In the genomic region with DNA sequence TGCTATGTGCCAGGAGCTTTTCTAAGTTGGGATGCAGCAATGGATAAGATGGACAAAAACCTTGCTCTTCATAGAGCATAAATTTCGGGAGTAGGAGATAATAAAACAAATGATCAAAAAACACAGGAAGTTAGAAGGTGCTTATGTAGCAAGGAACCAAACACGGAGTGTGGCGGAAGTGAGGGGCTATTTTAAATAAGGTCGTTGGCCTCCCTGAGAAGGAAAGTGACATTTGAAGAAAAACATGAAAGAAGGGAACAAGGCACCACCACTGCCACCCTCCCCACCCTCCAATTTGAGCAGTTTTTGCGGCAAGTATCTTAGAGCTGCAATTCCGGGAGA, we compare ENCODE assay signal across 16 cellular contexts. TPM values are rescaled to one million over a fixed set of nuclear protein-coding genes. Genes with fewer than 3 reads are reported as not detected.
DNase-seq lines count a peak whose midpoint lies in the region; ATAC-seq and TF ChIP-seq lines count a peak whose summit lies in the region.
"Had no signal": no experiment of that assay in that cellular context is flagged by ENCODE, and none has a peak within 500 bp of the region (broad histone marks: within the 10 kb centered on the region; RNA-seq: fewer than 3 reads in every experiment).

No MANE protein-coding gene starts in this region.

- H3K36me3 Mint-ChIP-seq in activated CD4-positive, alpha-beta T cell treated with anti-CD3 and anti-CD28 coated beads for 36 hours (ENCODE audit: low read depth), result no peaks in the 10 kb centered on the region
- H3K36me3 Mint-ChIP-seq in activated naive CD8-positive, alpha-beta T cell treated with anti-CD3 and anti-CD28 coated beads, Interleukin-2, amount 10 ng/mL, durations not matched to agents 7 days and 5 days, result peaks cover 3% of the 10 kb centered on the region
- H3K36me3 Mint-ChIP-seq in nephron progenitor cell (ENCODE audit: low read depth), result no peaks in the 10 kb centered on the region

- POLR2A ChIA-PET in activated CD4-positive, alpha-beta T cell treated with anti-CD3 and anti-CD28 coated beads for 36 hours (lab: Charles Lee), result interaction anchor here (0.5 kb wide), 1 partner anchor 349 kb away, joined by 3 read pairs; no protein-coding TSS in a partner anchor
- POLR2A ChIA-PET in activated naive CD8-positive, alpha-beta T cell treated with anti-CD3 and anti-CD28 coated beads, Interleukin-2, amount 10 ng/mL, durations not matched to agents 7 days and 5 days (lab: Charles Lee), result no interaction called here

- no peaks in the 10 kb centered on the region for H3K27me3 ChIP-seq in Loucy (ENCODE audit: insufficient read depth, low read length, poor library complexity, severe bottlenecking)

- no peaks in the 10 kb centered on the region for H3K79me2 ChIP-seq in Loucy (ENCODE audit: insufficient read depth, low read length)

- H4K20me1 ChIP-seq in Loucy (ENCODE audit: insufficient read depth, low read length, poor library complexity, severe bottlenecking), result no peaks in the 10 kb centered on the region

- no peak overlapping the region for H3K27ac Mint-ChIP-seq in activated CD4-positive, alpha-beta T cell treated with anti-CD3 and anti-CD28 coated beads for 36 hours
- peak overlapping the region; percentile 80 for H3K27ac Mint-ChIP-seq in activated naive CD8-positive, alpha-beta T cell treated with anti-CD3 and anti-CD28 coated beads, Interleukin-2, amount 10 ng/mL, durations not matched to agents 7 days and 5 days
- H3K27ac Mint-ChIP-seq in nephron progenitor cell, result no peak overlapping the region

- peak overlapping the region; percentile 99 for H3K4me2 ChIP-seq in Loucy (ENCODE audit: low read depth, low read length, poor library complexity, severe bottlenecking)
- H3K4me2 ChIP-seq: smooth muscle cell had no signal

- H3K27me3 Mint-ChIP-seq in activated CD4-positive, alpha-beta T cell treated with anti-CD3 and anti-CD28 coated beads for 36 hours, result peaks cover 52% of the 10 kb centered on the region
- H3K27me3 Mint-ChIP-seq in activated naive CD8-positive, alpha-beta T cell treated with anti-CD3 and anti-CD28 coated beads, Interleukin-2, amount 10 ng/mL, durations not matched to agents 7 days and 5 days, result peaks cover 74% of the 10 kb centered on the region
- H3K27me3 Mint-ChIP-seq in nephron progenitor cell (ENCODE audit: low read depth, poor library complexity), result peaks cover 83% of the 10 kb centered on the region

- no peaks in the 10 kb centered on the region for H3K36me3 ChIP-seq in Loucy (ENCODE audit: insufficient read depth, low read length)
- H3K36me3 ChIP-seq: ovary, suprapubic skin had no signal

- TF ChIP-seq CTCF in Loucy (conservative IDR thresholded peaks at IDR 0.05; ENCODE audit: low read length), result no peak
- no peak for TF ChIP-seq CTCF in nephron progenitor cell (IDR thresholded peaks at IDR 0.05)

- CTCF ChIA-PET in activated CD4-positive, alpha-beta T cell treated with anti-CD3 and anti-CD28 coated beads for 36 hours (lab: Charles Lee), result interaction anchor here (1.4 to 1.7 kb wide), 3 partner anchors 10 to 41 kb away, joined by 3 to 6 read pairs (median 5); no protein-coding TSS in a partner anchor

- H3K4me3 ChIP-seq in Loucy (ENCODE audit: low read length, poor library complexity, severe bottlenecking), result peak overlapping the region; percentile 71
- H3K4me3 ChIP-seq: ovary, SK-N-MC, smooth muscle cell had no signal

- peak overlapping the region; percentile 88 for H2AFZ ChIP-seq in Loucy (ENCODE audit: low read length)

- intact Hi-C loops in activated CD4-positive, alpha-beta T cell treated with anti-CD3 and anti-CD28 coated beads for 36 hours (cut with DNase I, micrococcal nuclease), result no loop called here

- H3K9me2 ChIP-seq in Loucy (replicated peaks; ENCODE audit: low read depth, low read length), result no peaks in the 10 kb centered on the region

- ATAC-seq in activated CD4-positive, alpha-beta T cell treated with anti-CD3 and anti-CD28 coated beads for 36 hours, result no peak
- no peak for ATAC-seq in activated naive CD8-positive, alpha-beta T cell treated with anti-CD3 and anti-CD28 coated beads, Interleukin-2, amount 10 ng/mL, durations not matched to agents 7 days and 5 days (ENCODE audit: low read depth)
- ATAC-seq: foreskin keratinocyte had no signal

- no peaks in the 10 kb centered on the region for H3K9me3 Mint-ChIP-seq in activated CD4-positive, alpha-beta T cell treated with anti-CD3 and anti-CD28 coated beads for 36 hours (ENCODE audit: low read depth)
- no peaks in the 10 kb centered on the region for H3K9me3 Mint-ChIP-seq in activated naive CD8-positive, alpha-beta T cell treated with anti-CD3 and anti-CD28 coated beads, Interleukin-2, amount 10 ng/mL, durations not matched to agents 7 days and 5 days
- peaks cover 3% of the 10 kb centered on the region for H3K9me3 Mint-ChIP-seq in nephron progenitor cell

- no peaks in the 10 kb centered on the region for H3F3A ChIP-seq in Loucy (ENCODE audit: low read depth)

- no peak for DNase-seq in activated CD4-positive, alpha-beta T cell treated with anti-CD3 and anti-CD28 coated beads for 36 hours
- DNase-seq in activated CD4-positive, alpha-beta T cell treated with anti-CD3 and anti-CD28 coated beads, Interleukin-2, amount 50 U/mL, for 1 hour, result no peak
- no peak for DNase-seq in activated naive CD8-positive, alpha-beta T cell treated with anti-CD3 and anti-CD28 coated beads, Interleukin-2, amount 10 ng/mL, durations not matched to agents 7 days and 5 days
- DNase-seq in nephron progenitor cell, result no peak
- no peak for DNase-seq in NCI-H1694 (lab: John Stamatoyannopoulos, UW)
- no peak for DNase-seq in NCI-H748 (lab: John Stamatoyannopoulos, UW; ENCODE audit: unreplicated experiment)
- no peak for DNase-seq in stimulated activated CD4-positive, alpha-beta T cell treated with anti-CD3 and anti-CD28 coated beads, Interleukin-4, amount 100 ng/mL, for 24 hours
- DNase-seq: foreskin keratinocyte, mesendoderm, ovary had no signal

- peaks cover 33% of the 10 kb centered on the region for H3K4me1 Mint-ChIP-seq in activated CD4-positive, alpha-beta T cell treated with anti-CD3 and anti-CD28 coated beads for 36 hours
- peaks cover 23% of the 10 kb centered on the region for H3K4me1 Mint-ChIP-seq in activated naive CD8-positive, alpha-beta T cell treated with anti-CD3 and anti-CD28 coated beads, Interleukin-2, amount 10 ng/mL, durations not matched to agents 7 days and 5 days
- peaks cover 22% of the 10 kb centered on the region for H3K4me1 Mint-ChIP-seq in nephron progenitor cell

- H3K4me3 Mint-ChIP-seq in activated CD4-positive, alpha-beta T cell treated with anti-CD3 and anti-CD28 coated beads for 36 hours, result peak overlapping the region; percentile 16
- H3K4me3 Mint-ChIP-seq in activated naive CD8-positive, alpha-beta T cell treated with anti-CD3 and anti-CD28 coated beads, Interleukin-2, amount 10 ng/mL, durations not matched to agents 7 days and 5 days, result peak overlapping the region; percentile 87
- H3K4me3 Mint-ChIP-seq in nephron progenitor cell, result peak overlapping the region; percentile 60

- no peaks in the 10 kb centered on the region for H3K9me3 ChIP-seq in Loucy (ENCODE audit: insufficient read depth, low read depth, low read length)
- H3K9me3 ChIP-seq: suprapubic skin had no signal

- H3K4me1 ChIP-seq in Loucy (ENCODE audit: insufficient read depth, low read length, poor library complexity, severe bottlenecking), result peaks cover 34% of the 10 kb centered on the region
- H3K4me1 ChIP-seq: foreskin keratinocyte had no signal

- peak overlapping the region; percentile 74 for H3K9ac ChIP-seq in Loucy (ENCODE audit: low read depth, low read length, poor library complexity, severe bottlenecking)

RNA-seq across cellular contexts. Expression of gene GSX1, which starts 3.2 kb away (rescaled TPM):
- not detected for total RNA-seq in activated CD4-positive, alpha-beta T cell treated with anti-CD3 and anti-CD28 coated beads for 36 hours
- total RNA-seq in activated naive CD8-positive, alpha-beta T cell treated with anti-CD3 and anti-CD28 coated beads, Interleukin-2, amount 10 ng/mL, durations not matched to agents 7 days and 5 days, result not detected
- total RNA-seq: bronchial epithelial cell, foreskin keratinocyte, MCF 10A, ovary, smooth muscle cell, suprapubic skin had no signal

Comparison
In these comparisons a context has a peak if more than half of its experiments do, and no peak if none do; other contexts are left out.
1. H3K4me3 Mint-ChIP-seq: peak in every context shown above with its lines; median percentile 87 in activated naive CD8-positive, alpha-beta T cell treated with anti-CD3 and anti-CD28 coated beads, Interleukin-2, amount 10 ng/mL, durations not matched to agents 7 days and 5 days; 60 in nephron progenitor cell; 16 in activated CD4-positive, alpha-beta T cell treated with anti-CD3 and anti-CD28 coated beads for 36 hours.